In genomic region chr11:123129920-123130319, GRCh38 we compare ENCODE assay signal across 12 cellular contexts.
DNase-seq lines count a peak whose midpoint lies in the region; ATAC-seq lines count a peak whose summit lies in the region.
"Had no signal": no experiment of that assay in that cellular context is flagged by ENCODE, and none has a peak within 500 bp of the region (broad histone marks: within the 10 kb centered on the region; RNA-seq: fewer than 3 reads in every experiment).

No MANE protein-coding gene starts in this region.

- no peaks in the 10 kb centered on the region for H3K9me3 ChIP-seq in HUES64 (ENCODE audit: insufficient read depth, low read depth, low read length)

- no peaks in the 10 kb centered on the region for H3K4me1 ChIP-seq in HUES64 (ENCODE audit: insufficient read depth, low read length)

- no peaks in the 10 kb centered on the region for H3K36me3 ChIP-seq in HUES64 (ENCODE audit: insufficient read depth, low read length)

- H3K9ac ChIP-seq in HUES64 (ENCODE audit: low read depth, low read length) = no peak overlapping the region

- no peak overlapping the region for H3K4me3 ChIP-seq in HUES64 (ENCODE audit: low read length)

- no peak for ATAC-seq in stimulated activated naive CD8-positive, alpha-beta T cell treated with anti-CD3 and anti-CD28 coated beads, Interleukin-15, Interleukin-2, amounts not matched to agents 100 U/mL and 50 U/mL, for 24 hours
- ATAC-seq in HG03469 (IDR thresholded peaks at IDR 0.05; ENCODE audit: unreplicated experiment) = no peak

- H3K27me3 ChIP-seq in HUES64 (ENCODE audit: insufficient read depth, low read length) = no peaks in the 10 kb centered on the region

- DNase-seq in amniotic epithelial cell (ENCODE audit: low read depth) (peak; percentile 90), iris pigment epithelial cell (ENCODE audit: low read depth) (peak; percentile 77), stromal cell of bone marrow (ENCODE audit: low read depth) (peak; percentile 54), NOMO-1 (lab: John Stamatoyannopoulos, UW; ENCODE audit: unreplicated experiment in 2 of 2) (no peak), NCI-H748 (lab: John Stamatoyannopoulos, UW; ENCODE audit: unreplicated experiment) (no peak)
- DNase-seq in stimulated activated naive CD8-positive, alpha-beta T cell treated with anti-CD3 and anti-CD28 coated beads, Interleukin-15, Interleukin-2, amounts not matched to agents 100 U/mL and 50 U/mL, for 24 hours = no peak
- DNase-seq: activated CD8-positive, alpha-beta memory T cell treated with anti-CD3 and anti-CD28 coated beads for 24 hours; amygdala; left cardiac atrium; NCI-H748 treated with DMSO at 0.1 percent for 48 hours had no signal

- 93% methylated on average over 3 of the region's 3 CpGs for WGBS in HUES64

- peak overlapping the region; percentile 30; the same call in 1 of the 2 replicates for H3K27ac ChIP-seq in HUES64 (ENCODE audit: low read depth, low read length)

Comparison
In these comparisons a context has a peak if more than half of its experiments do, and no peak if none do; other contexts are left out.
1. DNase-seq: peak in amniotic epithelial cell (single experiment), iris pigment epithelial cell (single experiment) and stromal cell of bone marrow (single experiment); none in stimulated activated naive CD8-positive, alpha-beta T cell treated with anti-CD3 and anti-CD28 coated beads, Interleukin-15, Interleukin-2, amounts not matched to agents 100 U/mL and 50 U/mL, for 24 hours (single experiment), NOMO-1 (0 of 2) and NCI-H748 (single experiment).